16 cellular contexts compared by ENCODE assay signal in the genomic region with DNA sequence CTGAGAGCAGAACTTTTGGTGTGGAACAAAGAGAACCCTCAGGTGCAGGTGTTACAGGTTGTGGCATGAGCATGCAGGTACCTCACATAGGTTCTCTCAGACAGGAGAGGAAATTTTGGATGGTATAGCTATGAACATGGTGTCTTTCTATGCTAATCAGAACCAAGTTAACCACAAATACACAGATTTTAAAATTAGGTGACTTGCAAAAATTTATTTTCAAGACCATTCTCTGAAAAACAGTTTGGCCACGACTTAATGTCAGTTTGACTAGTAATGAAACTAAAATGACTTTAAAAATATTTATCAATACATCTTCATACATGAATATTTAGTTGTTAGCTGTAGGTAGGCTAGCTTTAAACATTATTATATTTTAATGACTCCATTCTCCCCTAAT.
"Had no signal": no experiment of that assay in that cellular context is flagged by ENCODE, and none has a peak within 500 bp of the region (broad histone marks: within the 10 kb centered on the region; RNA-seq: fewer than 3 reads in every experiment).

No MANE protein-coding gene starts in this region.

- H3K36me3 ChIP-seq: adrenal gland, cardiac muscle cell, gastroesophageal sphincter, right atrium auricular region, transverse colon had no signal

- H3K27ac Mint-ChIP-seq: activated naive CD4-positive, alpha-beta T cell treated with anti-CD3 and anti-CD28 coated beads for 36 hours; progenitor cell of endocrine pancreas had no signal

- H3K27me3 ChIP-seq: adrenal gland, cardiac muscle cell, dorsolateral prefrontal cortex, gastroesophageal sphincter, right atrium auricular region, transverse colon had no signal

- H3K9me3 Mint-ChIP-seq: activated naive CD4-positive, alpha-beta T cell treated with anti-CD3 and anti-CD28 coated beads for 36 hours had no signal

- H3K27me3 Mint-ChIP-seq: progenitor cell of endocrine pancreas had no signal

- H3K4me3 Mint-ChIP-seq: activated naive CD4-positive, alpha-beta T cell treated with anti-CD3 and anti-CD28 coated beads for 36 hours had no signal

- H3K9me3 ChIP-seq: adrenal gland, gastroesophageal sphincter, right atrium auricular region, transverse colon had no signal

- DNase-seq: activated CD4-positive, alpha-beta T cell treated with anti-CD3 and anti-CD28 coated beads, Interleukin-2, amount 50 U/mL, for 1 hour; activated CD8-positive, alpha-beta memory T cell treated with anti-CD3 and anti-CD28 coated beads for 24 hours; activated naive CD4-positive, alpha-beta T cell treated with anti-CD3 and anti-CD28 coated beads for 36 hours; erythroblast; stimulated activated CD4-positive, alpha-beta T cell treated with anti-CD3 and anti-CD28 coated beads, Interleukin-15, amount 100 ng/mL, for 24 hours; stimulated activated CD4-positive, alpha-beta T cell treated with anti-CD3 and anti-CD28 coated beads, Interleukin-4, amount 100 ng/mL, for 24 hours; stimulated activated naive CD4-positive, alpha-beta T cell; T-helper 9 cell; transverse colon had no signal

- H3K4me1 ChIP-seq: transverse colon had no signal

- H3K4me3 ChIP-seq: cardiac muscle cell, gastroesophageal sphincter, right atrium auricular region, skin epidermis, transverse colon had no signal

- H3K27ac ChIP-seq: adrenal gland, cardiac muscle cell, gastroesophageal sphincter, right atrium auricular region, transverse colon had no signal
